ENCODE assay signal across 7 cellular contexts in genomic region chrX:87878926-87879325, GRCh38.
"Had no signal": no experiment of that assay in that cellular context is flagged by ENCODE, and none has a peak within 500 bp of the region (broad histone marks: within the 10 kb centered on the region; RNA-seq: fewer than 3 reads in every experiment).

No MANE protein-coding gene starts in this region.

- FAIRE-seq: G401.6, GM12878, GM12891, GM12892, GM18507 had no signal

- H3K4me3 ChIP-seq: GM12878 had no signal

- ATAC-seq: GM12878 had no signal

- DNase-seq: GDM1, GF-D8 had no signal
